Comparison of ENCODE assay signal across 13 cellular contexts in genomic region chr3:38000242-38000916, GRCh38. TPM values are rescaled to one million over a fixed set of nuclear protein-coding genes. Genes with fewer than 3 reads are reported as not detected.
A peak's percentile ranks its signal among the peaks of the same experiment; 100 is the strongest.
DNase-seq lines count a peak whose midpoint lies in the region; ATAC-seq and TF ChIP-seq lines count a peak whose summit lies in the region.
"Had no signal": no experiment of that assay in that cellular context is flagged by ENCODE, and none has a peak within 500 bp of the region (broad histone marks: within the 10 kb centered on the region; RNA-seq: fewer than 3 reads in every experiment).

No MANE protein-coding gene starts in this region.

- no peak for TF ChIP-seq POLR2A in testis (IDR thresholded peaks at IDR 0.05)

- ATAC-seq in natural killer cell treated with Interleukin-12 subunit alpha and Interleukin-12 subunit beta and Interleukin-15 and Interleukin-18, amount 100 ng/mL, for 72 hours = no peak
- ATAC-seq in natural killer cell = no peak
- ATAC-seq: left lobe of liver had no signal

- H3K27ac ChIP-seq in testis = no peak overlapping the region

- H3K9me3 Mint-ChIP-seq in natural killer cell treated with Interleukin-12 subunit alpha and Interleukin-12 subunit beta and Interleukin-15 and Interleukin-18, amount 100 ng/mL, for 72 hours = no peaks in the 10 kb centered on the region
- H3K9me3 Mint-ChIP-seq in natural killer cell (no peaks in the 10 kb centered on the region), brain (no peaks in the 10 kb centered on the region), neural crest cell (no peaks in the 10 kb centered on the region)

- WGBS in testis, 2 donors = 81 to 98% methylated on average over 6 of the region's 6 CpGs

- H3K4me3 ChIP-seq in testis = no peak overlapping the region

- no peak overlapping the region for H3K4me3 Mint-ChIP-seq in natural killer cell treated with Interleukin-12 subunit alpha and Interleukin-12 subunit beta and Interleukin-15 and Interleukin-18, amount 100 ng/mL, for 72 hours
- no peak overlapping the region for H3K4me3 Mint-ChIP-seq in natural killer cell
- H3K4me3 Mint-ChIP-seq in brain = no peak overlapping the region
- H3K4me3 Mint-ChIP-seq in neural crest cell = no peak overlapping the region

- TF ChIP-seq CTCF in natural killer cell (IDR thresholded peaks at IDR 0.05) (no peak), brain (conservative IDR thresholded peaks at IDR 0.05) (no peak), neural crest cell (conservative IDR thresholded peaks at IDR 0.05) (no peak), testis (IDR thresholded peaks at IDR 0.05) (no peak)

- no peaks in the 10 kb centered on the region for H3K27me3 ChIP-seq in testis

- H3K4me1 ChIP-seq in testis = peaks cover 40% of the 10 kb centered on the region

- H3K36me3 ChIP-seq in testis (ENCODE audit: low read depth, missing control alignments) = no peaks in the 10 kb centered on the region

- peak overlapping the region; percentile 73 to 94 for H3K27ac Mint-ChIP-seq in natural killer cell treated with Interleukin-12 subunit alpha and Interleukin-12 subunit beta and Interleukin-15 and Interleukin-18, amount 100 ng/mL, for 72 hours
- H3K27ac Mint-ChIP-seq in natural killer cell (peak overlapping the region in 1 of 2 donors; percentile 96), brain (peak overlapping the region in 3 of 5 experiments; percentile 16 to 48 (median 43)), neural crest cell (ENCODE audit: unreplicated experiment) (peak overlapping the region; percentile 53)

- no peaks in the 10 kb centered on the region for H3K9me3 ChIP-seq in testis

- H3K4me1 Mint-ChIP-seq in natural killer cell treated with Interleukin-12 subunit alpha and Interleukin-12 subunit beta and Interleukin-15 and Interleukin-18, amount 100 ng/mL, for 72 hours (ENCODE audit: low read depth in 2 of 2) = peaks cover 44% of the 10 kb centered on the region in 2 donors
- peaks cover 30 to 59% of the 10 kb centered on the region in 2 donors for H3K4me1 Mint-ChIP-seq in natural killer cell
- H3K4me1 Mint-ChIP-seq in brain = peaks cover 49% of the 10 kb centered on the region
- H3K4me1 Mint-ChIP-seq in neural crest cell = peaks cover 54% of the 10 kb centered on the region

- DNase-seq in natural killer cell treated with Interleukin-12 subunit alpha and Interleukin-12 subunit beta and Interleukin-15 and Interleukin-18, amount 100 ng/mL, for 72 hours (ENCODE audit: low spot score) = no peak
- DNase-seq in natural killer cell = no peak
- no peak for DNase-seq in neural crest cell (ENCODE audit: low read depth, low spot score)
- no peak for DNase-seq in NCI-H1436 treated with DMSO at 0.1 percent for 48 hours (lab: John Stamatoyannopoulos, UW)
- no peak for DNase-seq in NCI-H1930 (lab: John Stamatoyannopoulos, UW)
- DNase-seq in testis = no peak
- no peak for DNase-seq in NCI-H128 (lab: John Stamatoyannopoulos, UW; ENCODE audit: unreplicated experiment)
- DNase-seq: NCI-H187 treated with DMSO at 0.1 percent for 48 hours; NCI-H524; retina; stimulated activated CD4-positive, alpha-beta T cell treated with anti-CD3 and anti-CD28 coated beads, Interleukin-2, amount 100 ng/mL, for 48 hours had no signal

- H3K27me3 Mint-ChIP-seq in natural killer cell treated with Interleukin-12 subunit alpha and Interleukin-12 subunit beta and Interleukin-15 and Interleukin-18, amount 100 ng/mL, for 72 hours = no peaks in the 10 kb centered on the region
- H3K27me3 Mint-ChIP-seq in natural killer cell (ENCODE audit: low read depth in 2 of 2) (no peaks in the 10 kb centered on the region), brain (peaks cover 11% of the 10 kb centered on the region), neural crest cell (ENCODE audit: low read depth) (no peaks in the 10 kb centered on the region)

- intact Hi-C loops in natural killer cell (cut with micrococcal nuclease) (no loop called here), testis (cut with DNase I; ENCODE audit: low total_unique reads) (loop anchor here (10.0 kb wide), 1 partner anchor 146 kb away; no protein-coding TSS in a partner anchor)

- H3K36me3 Mint-ChIP-seq in natural killer cell treated with Interleukin-12 subunit alpha and Interleukin-12 subunit beta and Interleukin-15 and Interleukin-18, amount 100 ng/mL, for 72 hours = peaks cover 8% of the 10 kb centered on the region
- no peaks in the 10 kb centered on the region for H3K36me3 Mint-ChIP-seq in natural killer cell
- H3K36me3 Mint-ChIP-seq in brain = no peaks in the 10 kb centered on the region
- no peaks in the 10 kb centered on the region for H3K36me3 Mint-ChIP-seq in neural crest cell (ENCODE audit: low read depth)

RNA-seq across cellular contexts. Expression of gene VILL, which starts 9.8 kb away (rescaled TPM):
- 10 to 100 TPM in 1 of 2 donors, 1 to 10 TPM in 1; 8.2 to 16.9 TPM for total RNA-seq in natural killer cell treated with Interleukin-12 subunit alpha and Interleukin-12 subunit beta and Interleukin-15 and Interleukin-18, amount 100 ng/mL, for 72 hours
- total RNA-seq in natural killer cell (10 to 100 TPM; 25.6 to 27.8 (median 26.9) TPM), neural crest cell (4.9 and 6.2 TPM in 2 replicates), testis (10 to 100 TPM; 16.3 to 17.4 TPM)
- polyA plus RNA-seq in brain (ENCODE audit: insufficient read depth, low read depth, low replicate concordance) (5.1 TPM), testis (ENCODE audit: insufficient read depth, low read depth, low replicate concordance) (9.5 TPM)

RNA-seq across cellular contexts. Expression of gene PLCD1, which starts 29.1 kb away (rescaled TPM):
- 1 to 10 TPM; 5.8 to 7.7 TPM for total RNA-seq in natural killer cell treated with Interleukin-12 subunit alpha and Interleukin-12 subunit beta and Interleukin-15 and Interleukin-18, amount 100 ng/mL, for 72 hours
- total RNA-seq in natural killer cell (10 to 100 TPM; 27.7 to 38.1 (median 29.4) TPM), neural crest cell (36.9 and 37.2 TPM in 2 replicates), testis (100 to 1,000 TPM; 155 to 228 TPM)
- polyA plus RNA-seq in brain (ENCODE audit: insufficient read depth, low read depth, low replicate concordance) (11.8 TPM), testis (ENCODE audit: insufficient read depth, low read depth, low replicate concordance) (88.4 TPM)

RNA-seq across cellular contexts. Expression of gene DLEC1, which starts 38.6 kb away (rescaled TPM):
- total RNA-seq in natural killer cell treated with Interleukin-12 subunit alpha and Interleukin-12 subunit beta and Interleukin-15 and Interleukin-18, amount 100 ng/mL, for 72 hours = under 1 TPM; 0.25 to 0.52 TPM
- total RNA-seq in natural killer cell (1 to 10 TPM; 6.1 to 7.5 (median 7.0) TPM), neural crest cell (1.1 and 1.3 TPM in 2 replicates), testis (10 to 100 TPM; 32.3 to 40.8 TPM)
- polyA plus RNA-seq in brain (ENCODE audit: insufficient read depth, low read depth, low replicate concordance) (0.19 TPM), testis (ENCODE audit: insufficient read depth, low read depth, low replicate concordance) (36.9 TPM)
